32 cellular contexts compared by ENCODE assay signal in the genomic region with DNA sequence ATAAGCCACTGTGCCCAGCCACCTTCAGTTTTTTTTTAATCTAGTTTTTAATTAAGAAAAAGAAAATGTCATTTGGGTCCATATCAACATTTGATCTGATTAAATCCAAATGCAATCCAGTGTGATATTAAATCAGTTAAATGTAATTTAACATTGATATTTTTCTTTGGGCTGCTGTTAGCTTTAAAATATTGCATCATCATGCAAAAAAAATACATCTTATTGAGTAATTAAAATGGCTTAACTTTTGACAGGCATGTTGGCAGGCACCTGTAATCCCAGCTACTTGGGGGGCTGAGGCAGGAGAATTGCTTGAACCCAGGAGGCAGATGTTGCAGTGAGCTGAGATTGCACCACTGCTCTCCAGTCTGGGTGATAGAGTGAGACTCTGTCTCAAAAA.
"Had no signal": no experiment of that assay in that cellular context is flagged by ENCODE, and none has a peak within 500 bp of the region (broad histone marks: within the 10 kb centered on the region; RNA-seq: fewer than 3 reads in every experiment).

No MANE protein-coding gene starts in this region.

- ATAC-seq: naive thymus-derived CD8-positive, alpha-beta T cell; natural killer cell treated with Interleukin-12 subunit alpha and Interleukin-12 subunit beta and Interleukin-15 and Interleukin-18, amount 100 ng/mL, for 72 hours; psoas muscle; right cardiac atrium; sciatic nerve; stimulated activated memory B cell treated with anti-CD40 and anti-IgM and Interleukin-4, amounts not matched to agents 10 μg/mL and 1 μg/mL and 100 μg/mL, for 72 hours; stimulated activated naive CD8-positive, alpha-beta T cell treated with anti-CD3 and anti-CD28 coated beads, Interleukin-15, amount 100 ng/mL, for 72 hours; stimulated activated naive CD8-positive, alpha-beta T cell treated with anti-CD3 and anti-CD28 coated beads, Interleukin-15, Interleukin-2, amounts not matched to agents 100 U/mL and 50 U/mL, for 24 hours had no signal

- DNase-seq: naive thymus-derived CD8-positive, alpha-beta T cell; nephron progenitor cell; occipital lobe; ovary; posterior cingulate gyrus; psoas muscle; right cardiac atrium; spleen; stimulated activated CD4-positive, alpha-beta T cell treated with anti-CD3 and anti-CD28 coated beads, Interleukin-12 subunit alpha, Interleukin-12 subunit beta, amount 100 ng/mL, for 4 hours; stimulated activated CD4-positive, alpha-beta T cell treated with anti-CD3 and anti-CD28 coated beads, Interleukin-1b, Interleukin-23, amount 100 ng/mL, for 48 hours; stimulated activated CD4-positive, alpha-beta T cell treated with anti-CD3 and anti-CD28 coated beads, Interleukin-4, amount 100 ng/mL, for 1 hour; stimulated activated CD4-positive, alpha-beta T cell treated with anti-CD3 and anti-CD28 coated beads, Interleukin-4, amount 100 ng/mL, for 4 hours; stimulated activated CD8-positive, alpha-beta memory T cell treated with anti-CD3 and anti-CD28 coated beads, Interleukin-4, amount 100 ng/mL, for 48 hours; stimulated activated naive CD4-positive, alpha-beta T cell; stimulated activated naive CD8-positive, alpha-beta T cell treated with anti-CD3 and anti-CD28 coated beads, Interleukin-15, amount 100 ng/mL, for 72 hours; stimulated activated naive CD8-positive, alpha-beta T cell treated with anti-CD3 and anti-CD28 coated beads, Interleukin-15, Interleukin-2, amounts not matched to agents 100 U/mL and 50 U/mL, for 24 hours; substantia nigra; testis; tibial artery; transverse colon had no signal

- H3K79me2 ChIP-seq: parathyroid adenoma had no signal

- H3K4me3 ChIP-seq: neural progenitor cell, ovary, psoas muscle, skin epidermis, smooth muscle cell, spleen, suprapubic skin, testis, tibial artery, transverse colon, upper lobe of left lung, vagina had no signal

- H3K4me1 Mint-ChIP-seq: nephron progenitor cell; neural progenitor cell; stimulated activated memory B cell treated with anti-CD40 and anti-IgM and Interleukin-4, amounts not matched to agents 10 μg/mL and 1 μg/mL and 100 μg/mL, for 72 hours; stimulated activated naive CD8-positive, alpha-beta T cell treated with anti-CD3 and anti-CD28 coated beads, Interleukin-15, amount 100 ng/mL, for 72 hours had no signal

- H3K9me3 Mint-ChIP-seq: naive thymus-derived CD8-positive, alpha-beta T cell; natural killer cell treated with Interleukin-12 subunit alpha and Interleukin-12 subunit beta and Interleukin-15 and Interleukin-18, amount 100 ng/mL, for 72 hours; nephron progenitor cell; neural progenitor cell; stimulated activated memory B cell treated with anti-CD40 and anti-IgM and Interleukin-4, amounts not matched to agents 10 μg/mL and 1 μg/mL and 100 μg/mL, for 72 hours; stimulated activated naive CD8-positive, alpha-beta T cell treated with anti-CD3 and anti-CD28 coated beads, Interleukin-15, amount 100 ng/mL, for 72 hours had no signal

- H3K27me3 ChIP-seq: neural progenitor cell, ovary, spleen, suprapubic skin, testis, tibial artery, transverse colon, upper lobe of left lung, vagina had no signal

- H3K4me3 Mint-ChIP-seq: naive thymus-derived CD8-positive, alpha-beta T cell; natural killer cell treated with Interleukin-12 subunit alpha and Interleukin-12 subunit beta and Interleukin-15 and Interleukin-18, amount 100 ng/mL, for 72 hours; nephron progenitor cell; neural progenitor cell; stimulated activated memory B cell treated with anti-CD40 and anti-IgM and Interleukin-4, amounts not matched to agents 10 μg/mL and 1 μg/mL and 100 μg/mL, for 72 hours; stimulated activated naive CD8-positive, alpha-beta T cell treated with anti-CD3 and anti-CD28 coated beads, Interleukin-15, amount 100 ng/mL, for 72 hours had no signal

- H3K9ac ChIP-seq: neural progenitor cell, parathyroid adenoma had no signal

- H2AFZ ChIP-seq: neural progenitor cell, parathyroid adenoma had no signal

- H3K4me2 ChIP-seq: neural progenitor cell, smooth muscle cell had no signal

- H3K4me1 ChIP-seq: neural progenitor cell, parathyroid adenoma, psoas muscle, spleen, suprapubic skin, testis, tibial artery, transverse colon, upper lobe of left lung, vagina had no signal

- FAIRE-seq: urothelium cell line had no signal

- H3K36me3 ChIP-seq: neural progenitor cell, ovary, transverse colon, vagina had no signal

- H3K27ac ChIP-seq: neural progenitor cell, ovary, parathyroid adenoma, psoas muscle, skin epidermis, spleen, suprapubic skin, testis, tibial artery, transverse colon, upper lobe of left lung, vagina had no signal

- H3K9me3 ChIP-seq: ovary, psoas muscle, spleen, suprapubic skin, testis, tibial artery, transverse colon, upper lobe of left lung, vagina had no signal

- H3K27me3 Mint-ChIP-seq: naive thymus-derived CD8-positive, alpha-beta T cell; natural killer cell treated with Interleukin-12 subunit alpha and Interleukin-12 subunit beta and Interleukin-15 and Interleukin-18, amount 100 ng/mL, for 72 hours; progenitor cell of endocrine pancreas; stimulated activated memory B cell treated with anti-CD40 and anti-IgM and Interleukin-4, amounts not matched to agents 10 μg/mL and 1 μg/mL and 100 μg/mL, for 72 hours; stimulated activated naive CD8-positive, alpha-beta T cell treated with anti-CD3 and anti-CD28 coated beads, Interleukin-15, amount 100 ng/mL, for 72 hours had no signal

- H3K27ac Mint-ChIP-seq: natural killer cell treated with Interleukin-12 subunit alpha and Interleukin-12 subunit beta and Interleukin-15 and Interleukin-18, amount 100 ng/mL, for 72 hours; nephron progenitor cell; neural progenitor cell; progenitor cell of endocrine pancreas; stimulated activated memory B cell treated with anti-CD40 and anti-IgM and Interleukin-4, amounts not matched to agents 10 μg/mL and 1 μg/mL and 100 μg/mL, for 72 hours; stimulated activated naive CD8-positive, alpha-beta T cell treated with anti-CD3 and anti-CD28 coated beads, Interleukin-15, amount 100 ng/mL, for 72 hours had no signal
